22 cellular contexts compared by ENCODE assay signal in the genomic region with DNA sequence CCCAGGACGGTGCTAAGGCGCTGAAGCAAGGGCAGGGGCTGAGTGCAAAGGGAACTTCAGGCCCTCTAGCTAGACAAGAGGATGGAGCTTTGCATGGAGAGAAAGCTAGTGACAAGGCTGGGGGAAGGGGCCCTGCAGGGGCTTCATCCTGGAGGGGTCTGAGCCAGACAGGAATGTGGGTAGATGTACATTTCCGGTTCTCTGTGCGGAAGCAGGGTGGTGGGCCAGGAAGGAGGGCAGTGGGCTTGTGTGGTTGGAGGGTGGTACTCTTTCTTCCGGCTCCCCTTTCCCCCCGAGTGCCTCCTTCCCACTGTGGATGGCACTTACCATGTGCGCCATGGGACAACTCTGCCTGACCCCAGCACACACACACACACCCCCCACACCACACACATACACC. TPM values are rescaled to one million over a fixed set of nuclear protein-coding genes. Genes with fewer than 3 reads are reported as not detected.
A peak's percentile ranks its signal among the peaks of the same experiment; 100 is the strongest.
DNase-seq lines count a peak whose midpoint lies in the region; ATAC-seq, FAIRE-seq and TF ChIP-seq lines count a peak whose summit lies in the region.
"Had no signal": no experiment of that assay in that cellular context is flagged by ENCODE, and none has a peak within 500 bp of the region (broad histone marks: within the 10 kb centered on the region; RNA-seq: fewer than 3 reads in every experiment).

No MANE protein-coding gene starts in this region.

- POLR2A ChIA-PET in H1 (lab: Charles Lee; ENCODE audit: partially characterized antibody) = interaction anchor here (0.7 to 1.8 kb wide), 2 partner anchors 10 to 19 kb away, joined by 3 to 8 read pairs; a partner anchor contains a TSS

- DNase-seq in DND-41 (peak; percentile 9), H1 (ENCODE audit: low read depth in 1 of 2, low spot score in 2 of 2) (no peak), trophoblast cell (no peak), GM19240 (ENCODE audit: insufficient read length, low spot score) (no peak), NCI-H2029 treated with DMSO at 0.1 percent for 48 hours (lab: John Stamatoyannopoulos, UW) (no peak)
- DNase-seq in Jurkat, Clone E6-1 (ENCODE audit: low read depth, low spot score) = peak; percentile 22
- DNase-seq: ACHN, Caco-2, DMS153, MG63, NCI-H1092, NCI-H146, NCI-H2081, NCI-H524, NCI-H82, OCI-M1, SHP77, SK-N-SH, T-cell had no signal

- H2AFZ ChIP-seq in DND-41 (ENCODE audit: low read depth, low read length) (no peak overlapping the region), H1 (ENCODE audit: low read length) (no peak overlapping the region), trophoblast cell (ENCODE audit: insufficient read depth, low read length, poor library complexity) (no peak overlapping the region)

- peaks cover 5% of the 10 kb centered on the region for H3K79me1 ChIP-seq in H1 (ENCODE audit: low read depth, low read length)
- peaks cover 18% of the 10 kb centered on the region for H3K79me1 ChIP-seq in trophoblast cell (ENCODE audit: low read length)

- peak overlapping the region; percentile 9; the same call in 1 of the 2 replicates for H2AK5ac ChIP-seq in H1 (ENCODE audit: low read depth, low read length)
- H2AK5ac ChIP-seq in trophoblast cell (ENCODE audit: low read length) = no peak overlapping the region

- TF ChIP-seq EP300 in H1 (IDR thresholded peaks at IDR 0.05; ENCODE audit: borderline replicate concordance in 1 of 2, low read depth in 2 of 2, low read length in 2 of 2) = no peak

- H3K9me3 ChIP-seq in DND-41 (ENCODE audit: insufficient read depth, low read length, severe bottlenecking) = no peaks in the 10 kb centered on the region
- H3K9me3 ChIP-seq in H1 (ENCODE audit: insufficient read depth in 2 of 2, low read depth in 1 of 2, low read length in 1 of 2) = no peaks in the 10 kb centered on the region
- peaks cover 5% of the 10 kb centered on the region for H3K9me3 ChIP-seq in trophoblast cell (ENCODE audit: insufficient read depth, low read depth, low read length)
- H3K9me3 ChIP-seq: Caco-2, HAP-1, MG63, SK-N-SH had no signal

- H3K79me2 ChIP-seq in DND-41 (ENCODE audit: insufficient read depth, low read length) (no peaks in the 10 kb centered on the region), H1 (ENCODE audit: control insufficient read depth in 1 of 2, insufficient read depth in 2 of 2, low read length in 2 of 2) (no peaks in the 10 kb centered on the region), trophoblast cell (ENCODE audit: control insufficient read depth, insufficient read depth, low read length, poor library complexity) (peaks cover 2% of the 10 kb centered on the region)

- TF ChIP-seq CTCF in DND-41 (IDR thresholded peaks at IDR 0.05; ENCODE audit: borderline replicate concordance, extremely low read depth, low read length, poor library complexity, severe bottlenecking) (no peak), H1 (IDR thresholded peaks at IDR 0.05; ENCODE audit: control extremely low read depth in 1 of 3, insufficient read depth in 1 of 3, low read depth in 1 of 3, low read length in 3 of 3) (no peak)

- H4K12ac ChIP-seq in trophoblast cell (ENCODE audit: low read depth, low read length) = no peak overlapping the region

- peak overlapping the region; percentile 61 for H4K91ac ChIP-seq in H1 (replicated peaks; ENCODE audit: insufficient read length, low read length)
- no peak overlapping the region for H4K91ac ChIP-seq in trophoblast cell (ENCODE audit: low read depth, low read length)

- peaks cover 7% of the 10 kb centered on the region for H3K23me2 ChIP-seq in H1 (ENCODE audit: low read depth, low read length)

- H3K4ac ChIP-seq in H1 (replicated peaks; ENCODE audit: insufficient read length, low read depth, low read length) = no peak overlapping the region
- no peak overlapping the region for H3K4ac ChIP-seq in trophoblast cell (ENCODE audit: low read depth, low read length)

- no peak for TF ChIP-seq POLR2A in H1 (IDR thresholded peaks at IDR 0.05; ENCODE audit: control extremely low read depth in 1 of 2, low read depth in 2 of 2, low read length in 2 of 2)

- H4K5ac ChIP-seq in H1 (ENCODE audit: insufficient read length, low read depth, low read length) = no peak overlapping the region

- no peak overlapping the region for H3K27ac ChIP-seq in DND-41 (ENCODE audit: low read length)
- no peak overlapping the region for H3K27ac ChIP-seq in H1 (ENCODE audit: low read depth, low read length)
- H3K27ac ChIP-seq in trophoblast cell (ENCODE audit: low read depth, low read length) = no peak overlapping the region

- H3K9ac ChIP-seq in DND-41 (ENCODE audit: low read depth, low read length) (no peak overlapping the region), H1 (replicated peaks in 1 of 4; ENCODE audit: extremely low read depth in 1 of 4, low read depth in 3 of 4, low read length in 3 of 4) (no peak overlapping the region), trophoblast cell (ENCODE audit: low read length) (no peak overlapping the region)
- H3K9ac ChIP-seq: SK-N-SH had no signal

- H3K4me3 ChIP-seq in DND-41 (ENCODE audit: low read depth in 1 of 2, low read length in 2 of 2) (no peak overlapping the region), H1 (ENCODE audit: extremely low read depth in 1 of 4, insufficient read depth in 2 of 4, low read depth in 3 of 4, low read length in 4 of 4) (no peak overlapping the region), trophoblast cell (ENCODE audit: low read depth, low read length) (peak overlapping the region; percentile 47)
- H3K4me3 ChIP-seq in Jurkat, Clone E6-1 (ENCODE audit: low read length) = no peak overlapping the region
- H3K4me3 ChIP-seq: GM12878, HAP-1, MG63 had no signal

- FAIRE-seq in H1 (lab: Jason Lieb, UNC) = no peak

- H2BK20ac ChIP-seq in H1 (ENCODE audit: low read length) = 0 out of 2 replicates have a peak overlapping the region, but pooled peaks have one; percentile 2

- ATAC-seq in DND-41 (ENCODE audit: insufficient read depth, low read depth) (peak; percentile 40; the same call in 1 of the 3 replicates), HG03280 (IDR thresholded peaks at IDR 0.05; ENCODE audit: unreplicated experiment) (no peak)
- ATAC-seq: GM12878, T-cell had no signal

- no peak overlapping the region for H2BK15ac ChIP-seq in H1 (ENCODE audit: low read length)

- H3K23ac ChIP-seq in H1 (ENCODE audit: insufficient read length) (no peak overlapping the region), trophoblast cell (ENCODE audit: low read length) (peak overlapping the region; percentile 55)

- TF ChIP-seq RAD21 in H1 (IDR thresholded peaks at IDR 0.05 in 1 of 2, conservative IDR thresholded peaks at IDR 0.05 in 1 of 2; ENCODE audit: low read depth in 2 of 2, low read length in 2 of 2) = no peak

- H3K4me1 ChIP-seq in DND-41 (ENCODE audit: insufficient read depth, low read length) (peaks cover 3% of the 10 kb centered on the region), H1 (replicated peaks in 1 of 4; ENCODE audit: control insufficient read depth in 3 of 4, insufficient read depth in 4 of 4, low read length in 3 of 4) (peaks cover 0 to 5% (median 0%) of the 10 kb centered on the region in 4 experiments; a peak in 3 of 7 replicates), trophoblast cell (ENCODE audit: control insufficient read depth in 1 of 2, insufficient read depth in 2 of 2, low read length in 2 of 2) (peaks cover 23 to 29% of the 10 kb centered on the region in 2 experiments)
- H3K4me1 ChIP-seq: HAP-1 had no signal

- H3K14ac ChIP-seq in H1 (ENCODE audit: insufficient read length) = no peak overlapping the region
- no peak overlapping the region for H3K14ac ChIP-seq in trophoblast cell (ENCODE audit: low read length)

- no peaks in the 10 kb centered on the region; the same call in 1 of the 2 replicates for H4K20me1 ChIP-seq in DND-41 (ENCODE audit: insufficient read depth, low read length)
- peaks cover 0 to 6% of the 10 kb centered on the region in 2 experiments for H4K20me1 ChIP-seq in H1 (replicated peaks in 1 of 2; ENCODE audit: control insufficient read depth in 1 of 2, insufficient read depth in 2 of 2, low read length in 2 of 2)

- H3K27me3 ChIP-seq in DND-41 (ENCODE audit: insufficient read depth, low read length, poor library complexity) = peaks cover 25% of the 10 kb centered on the region
- H3K27me3 ChIP-seq in H1 (replicated peaks in 1 of 4; ENCODE audit: control insufficient read depth in 3 of 4, extremely low read depth in 1 of 4, insufficient read depth in 3 of 4, low read length in 3 of 4) = peaks cover 0 to 5% (median 2%) of the 10 kb centered on the region in 4 experiments; a peak in 2 of 7 replicates
- H3K27me3 ChIP-seq in trophoblast cell (ENCODE audit: insufficient read depth, low read length) = peaks cover 3% of the 10 kb centered on the region

- H2BK12ac ChIP-seq in H1 (ENCODE audit: low read depth, low read length) (peak overlapping the region; percentile 5; the same call in 1 of the 2 replicates), trophoblast cell (ENCODE audit: low read length) (no peak overlapping the region)

- H3K56ac ChIP-seq in H1 (replicated peaks; ENCODE audit: insufficient read length, low read depth, low read length) = peak overlapping the region; percentile 100

- no peak overlapping the region for H2BK120ac ChIP-seq in H1 (replicated peaks; ENCODE audit: low read depth, low read length)
- no peak overlapping the region for H2BK120ac ChIP-seq in trophoblast cell (ENCODE audit: insufficient read depth, low read length, poor library complexity)

- H2BK5ac ChIP-seq in H1 (ENCODE audit: low read depth, low read length) (no peak overlapping the region), trophoblast cell (ENCODE audit: low read depth, low read length, poor library complexity) (no peak overlapping the region)

- no peaks in the 10 kb centered on the region for H3K36me3 ChIP-seq in DND-41 (ENCODE audit: insufficient read depth, low read length)
- no peaks in the 10 kb centered on the region; a peak in 1 of 8 replicates for H3K36me3 ChIP-seq in H1 (ENCODE audit: control insufficient read depth in 2 of 4, insufficient read depth in 4 of 4, low read length in 3 of 4)
- H3K36me3 ChIP-seq in trophoblast cell (ENCODE audit: control insufficient read depth in 1 of 2, insufficient read depth in 2 of 2, low read length in 2 of 2) = no peaks in the 10 kb centered on the region
- H3K36me3 ChIP-seq: HAP-1, MG63 had no signal

- 96% methylated on average over 7 of the region's 7 CpGs; no CpG with 5 or more reads in 1 of the 2 experiments for WGBS in H1 (ENCODE audit: extremely low coverage in 1 of 2, insufficient coverage in 1 of 2, insufficient read length in 1 of 2, insufficient replicate concordance in 2 of 2, low coverage in 1 of 2, low lambda C conversion rate in 2 of 2, missing lambda C conversion rate in 1 of 2), 2 experiments
- WGBS in trophoblast cell (ENCODE audit: extremely low coverage, insufficient coverage, insufficient read length) = no CpG with 5 or more reads among the region's 7 CpGs

- H3K4me2 ChIP-seq in DND-41 (ENCODE audit: insufficient read depth, low read length) (no peak overlapping the region), H1 (ENCODE audit: insufficient read depth in 1 of 2, low read depth in 2 of 2, low read length in 2 of 2) (no peak overlapping the region), trophoblast cell (ENCODE audit: low read length) (no peak overlapping the region)

- CTCF ChIA-PET in H1 (lab: Charles Lee; ENCODE audit: partially characterized antibody) = interaction anchor here (0.6 to 7.0 kb wide), 9 partner anchors 10 to 201 kb away, joined by 3 to 73 read pairs (median 4); a partner anchor contains a TSS

- no peak overlapping the region for H3K18ac ChIP-seq in H1 (ENCODE audit: extremely low read depth, low read length)
- no peak overlapping the region for H3K18ac ChIP-seq in trophoblast cell (ENCODE audit: low read length)

- H4K8ac ChIP-seq in H1 (ENCODE audit: extremely low read depth, insufficient read depth, low read length) (peak overlapping the region; percentile 9; the same call in 1 of the 2 replicates), trophoblast cell (ENCODE audit: low read depth, low read length) (no peak overlapping the region)

RNA-seq across cellular contexts. Expression of a gene that starts 1.5 kb away (rescaled TPM):
- not detected for polyA plus RNA-seq in Jurkat, Clone E6-1 (2012; ENCODE audit: insufficient read depth, insufficient read length)
- total RNA-seq in H1 (2021; fragmentation: NEBNext Ultra II Directional; extraction: Animal tissue kit (Norgen Biotek cat#: 25700)) = 0.88 TPM in 1 of 2 replicates, not detected in the other
- polyA plus RNA-seq in H1 (2011; rRNA removed) = 0.71 and 0.83 TPM in 2 replicates
- polyA plus RNA-seq in H1 (2011; cell fraction: cytosol; rRNA removed) = 0.59 TPM
- 0.50 TPM for polyA plus RNA-seq in H1 (2011; cell fraction: nucleus; rRNA removed)
- polyA plus RNA-seq in H1 (2012, experiment 1 of 2) = 0.37 TPM in 1 of 4 replicates, not detected in the others
- polyA plus RNA-seq in H1 (2012, experiment 2 of 2) = 0.51 TPM
- polyA plus RNA-seq in H1 (2013, experiment 1 of 2) = 0.32 TPM
- polyA plus RNA-seq in H1 (2013, experiment 2 of 2) = 0.07 TPM
- polyA minus RNA-seq in H1 (2011; rRNA and poly(A)+ RNA removed) = not detected in 2 replicates
- polyA minus RNA-seq in H1 (2011; cell fraction: cytosol; rRNA and poly(A)+ RNA removed) = not detected
- not detected for polyA minus RNA-seq in H1 (2011; cell fraction: nucleus; rRNA and poly(A)+ RNA removed)
- polyA plus RNA-seq in trophoblast cell (2013) = 0.08 TPM in 1 of 2 replicates, not detected in the other
- total RNA-seq: GM12878, T-cell had no signal
- polyA plus RNA-seq: GM12878 had no signal

RNA-seq across cellular contexts. Expression of a gene that starts 19.0 kb away (rescaled TPM):
- polyA plus RNA-seq in Jurkat, Clone E6-1 (2012; ENCODE audit: insufficient read depth, insufficient read length) = not detected
- total RNA-seq in H1 (2021; fragmentation: NEBNext Ultra II Directional; extraction: Animal tissue kit (Norgen Biotek cat#: 25700)) = 6.9 and 7.5 TPM in 2 replicates
- polyA plus RNA-seq in H1 (2011; rRNA removed) = 8.5 and 9.5 TPM in 2 replicates
- polyA plus RNA-seq in H1 (2011; cell fraction: cytosol; rRNA removed) = 8.6 TPM
- polyA plus RNA-seq in H1 (2011; cell fraction: nucleus; rRNA removed) = 14.3 TPM
- 8.0 to 8.9 TPM (median 8.3 TPM) in 4 replicates for polyA plus RNA-seq in H1 (2012, experiment 1 of 2)
- polyA plus RNA-seq in H1 (2012, experiment 2 of 2) = 8.8 TPM
- 5.5 TPM for polyA plus RNA-seq in H1 (2013, experiment 1 of 2)
- polyA plus RNA-seq in H1 (2013, experiment 2 of 2) = 7.7 TPM
- 2.3 and 3.5 TPM in 2 replicates for polyA minus RNA-seq in H1 (2011; rRNA and poly(A)+ RNA removed)
- 2.3 TPM for polyA minus RNA-seq in H1 (2011; cell fraction: cytosol; rRNA and poly(A)+ RNA removed)
- polyA minus RNA-seq in H1 (2011; cell fraction: nucleus; rRNA and poly(A)+ RNA removed) = 7.8 TPM
- 0.74 and 0.76 TPM in 2 replicates for polyA plus RNA-seq in trophoblast cell (2013)
- total RNA-seq: GM12878 had no signal
- polyA plus RNA-seq: SK-N-SH had no signal

RNA-seq across cellular contexts. Expression of a gene that starts 28.6 kb away (rescaled TPM):
- not detected for polyA plus RNA-seq in Jurkat, Clone E6-1 (2012; ENCODE audit: insufficient read depth, insufficient read length)
- total RNA-seq in H1 (2021; fragmentation: NEBNext Ultra II Directional; extraction: Animal tissue kit (Norgen Biotek cat#: 25700)) = not detected in 2 replicates
- 0.05 and 0.11 TPM in 2 replicates for polyA plus RNA-seq in H1 (2011; rRNA removed)
- polyA plus RNA-seq in H1 (2011; cell fraction: cytosol; rRNA removed) = not detected
- not detected for polyA plus RNA-seq in H1 (2011; cell fraction: nucleus; rRNA removed)
- polyA plus RNA-seq in H1 (2012, experiment 1 of 2) = 0.12 TPM in 1 of 4 replicates, not detected in the others
- not detected for polyA plus RNA-seq in H1 (2012, experiment 2 of 2)
- 0.06 TPM for polyA plus RNA-seq in H1 (2013, experiment 1 of 2)
- 0.04 TPM for polyA plus RNA-seq in H1 (2013, experiment 2 of 2)
- 0.38 TPM in 1 of 2 replicates, not detected in the other for polyA minus RNA-seq in H1 (2011; rRNA and poly(A)+ RNA removed)
- not detected for polyA minus RNA-seq in H1 (2011; cell fraction: cytosol; rRNA and poly(A)+ RNA removed)
- not detected for polyA minus RNA-seq in H1 (2011; cell fraction: nucleus; rRNA and poly(A)+ RNA removed)
- polyA plus RNA-seq in trophoblast cell (2013) = 0.04 TPM in 1 of 2 replicates, not detected in the other
- total RNA-seq: Caco-2, GM12878, T-cell had no signal
- polyA plus RNA-seq: GM12878, SK-N-SH had no signal

RNA-seq across cellular contexts. Expression of a gene that starts 42.9 kb away (rescaled TPM):
- 14.3 TPM for polyA plus RNA-seq in Jurkat, Clone E6-1 (2012; ENCODE audit: insufficient read depth, insufficient read length)
- 20.1 and 23.1 TPM in 2 replicates for total RNA-seq in H1 (2021; fragmentation: NEBNext Ultra II Directional; extraction: Animal tissue kit (Norgen Biotek cat#: 25700))
- 24.5 and 26.7 TPM in 2 replicates for polyA plus RNA-seq in H1 (2011; rRNA removed)
- polyA plus RNA-seq in H1 (2011; cell fraction: cytosol; rRNA removed) = 22.8 TPM
- polyA plus RNA-seq in H1 (2011; cell fraction: nucleus; rRNA removed) = 23.2 TPM
- polyA plus RNA-seq in H1 (2012, experiment 1 of 2) = 14.3 to 19.9 TPM (median 18.7 TPM) in 4 replicates
- 23.9 TPM for polyA plus RNA-seq in H1 (2012, experiment 2 of 2)
- 11.3 TPM for polyA plus RNA-seq in H1 (2013, experiment 1 of 2)
- 11.4 TPM for polyA plus RNA-seq in H1 (2013, experiment 2 of 2)
- 31.5 and 38.8 TPM in 2 replicates for polyA minus RNA-seq in H1 (2011; rRNA and poly(A)+ RNA removed)
- polyA minus RNA-seq in H1 (2011; cell fraction: cytosol; rRNA and poly(A)+ RNA removed) = 11.0 TPM
- 10.8 TPM for polyA minus RNA-seq in H1 (2011; cell fraction: nucleus; rRNA and poly(A)+ RNA removed)
- 7.7 and 8.1 TPM in 2 replicates for polyA plus RNA-seq in trophoblast cell (2013)
- total RNA-seq: GM12878 had no signal

Comparison
In these comparisons a context has a peak if more than half of its experiments do, and no peak if none do; other contexts are left out.
1. DNase-seq: peak in DND-41 (single experiment) and Jurkat, Clone E6-1 (single experiment); none in H1 (0 of 2), trophoblast cell (0 of 2), GM19240 (single experiment) and NCI-H2029 treated with DMSO at 0.1 percent for 48 hours (single experiment).